ENCODE assay signal across 8 cellular contexts in genomic region chr1:178581351-178581951, GRCh38.
DNase-seq lines count a peak whose midpoint lies in the region; ATAC-seq and TF ChIP-seq lines count a peak whose summit lies in the region.

No MANE protein-coding gene starts in this region.

- TF ChIP-seq POLR2A in vagina (IDR thresholded peaks at IDR 0.05), result no peak

- no peak overlapping the region for H3K27ac ChIP-seq in vagina

- intact Hi-C loops in mucosa of descending colon (cut with DNase I, micrococcal nuclease) (no loop called here), vagina (cut with DNase I) (no loop called here)

- no peak overlapping the region for H3K4me3 ChIP-seq in mucosa of descending colon
- no peak overlapping the region for H3K4me3 ChIP-seq in vagina

- no peaks in the 10 kb centered on the region for H3K9me3 ChIP-seq in mucosa of descending colon
- H3K9me3 ChIP-seq in vagina, result no peaks in the 10 kb centered on the region

- DNase-seq in NCI-H1105 treated with DMSO at 0.1 percent for 48 hours (lab: John Stamatoyannopoulos, UW), result peak; percentile 51
- peak in 2 of 3 donors; percentile 24 to 67 for DNase-seq in mucosa of descending colon
- DNase-seq in C1 segment of cervical spinal cord (lab: John Stamatoyannopoulos, UW), result no peak
- no peak for DNase-seq in vagina (ENCODE audit: extremely low spot score in 2 of 2)
- no peak for DNase-seq in stimulated activated CD4-positive, alpha-beta T cell treated with anti-CD3 and anti-CD28 coated beads, Interleukin-2, amount 100 ng/mL, for 24 hours
- DNase-seq in NCI-H345 (lab: John Stamatoyannopoulos, UW), result no peak

- H3K36me3 ChIP-seq in mucosa of descending colon (ENCODE audit: low read depth), result no peaks in the 10 kb centered on the region
- H3K36me3 ChIP-seq in vagina, result no peaks in the 10 kb centered on the region

- TF ChIP-seq CTCF in mucosa of descending colon (IDR thresholded peaks at IDR 0.05) (no peak), vagina (IDR thresholded peaks at IDR 0.05) (no peak)

- H3K27me3 ChIP-seq in vagina, result no peaks in the 10 kb centered on the region

- H3K4me1 ChIP-seq in mucosa of descending colon (ENCODE audit: low read depth) (no peaks in the 10 kb centered on the region), vagina (no peaks in the 10 kb centered on the region)

- ATAC-seq in GM19023 (IDR thresholded peaks at IDR 0.05; ENCODE audit: unreplicated experiment) (peak; percentile 81), HG02759 (IDR thresholded peaks at IDR 0.05; ENCODE audit: unreplicated experiment) (peak; percentile 87), mucosa of descending colon (peak; percentile 68)

Comparison
In these comparisons a context has a peak if more than half of its experiments do, and no peak if none do; other contexts are left out.
1. DNase-seq: peak in NCI-H1105 treated with DMSO at 0.1 percent for 48 hours (single experiment) and mucosa of descending colon (2 of 3); none in C1 segment of cervical spinal cord (0 of 14), vagina (0 of 2), stimulated activated CD4-positive, alpha-beta T cell treated with anti-CD3 and anti-CD28 coated beads, Interleukin-2, amount 100 ng/mL, for 24 hours (0 of 2) and NCI-H345 (single experiment).
2. Peak in every context shown above with its lines, with median percentiles within 50 percentile points of each other: ATAC-seq.